Comparison of ENCODE assay signal across 23 cellular contexts in the genomic region with DNA sequence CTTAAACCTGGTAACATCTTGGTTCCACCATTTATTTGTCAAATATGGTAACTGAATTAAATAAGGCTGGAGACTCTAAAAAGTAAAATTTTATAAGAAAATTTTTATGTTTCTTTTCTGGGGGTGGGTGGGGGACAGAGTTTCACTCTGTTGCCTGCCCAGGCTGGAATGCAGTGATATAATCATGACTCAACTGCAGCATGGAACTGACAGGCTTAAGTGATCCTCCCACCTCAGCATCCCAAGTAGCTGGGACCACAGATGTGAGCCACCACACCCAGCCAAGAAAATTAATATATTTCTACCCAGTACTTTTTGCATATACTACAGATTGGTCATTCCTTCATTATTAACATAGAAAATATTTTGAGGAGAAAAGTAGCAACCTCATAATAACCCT.
DNase-seq lines count a peak whose midpoint lies in the region; ATAC-seq, FAIRE-seq and TF ChIP-seq lines count a peak whose summit lies in the region.
"Had no signal": no experiment of that assay in that cellular context is flagged by ENCODE, and none has a peak within 500 bp of the region (broad histone marks: within the 10 kb centered on the region; RNA-seq: fewer than 3 reads in every experiment).

No MANE protein-coding gene starts in this region.

- intact Hi-C loops in left cardiac atrium (cut with DNase I), result no loop called here

- no peak for TF ChIP-seq CTCF in epithelial cell of esophagus (IDR thresholded peaks at IDR 0.05; ENCODE audit: insufficient read depth, low read depth, low read length, missing control alignments)

- DNase-seq in ELR (ENCODE audit: low read depth) (peak; percentile 57), RCC 7860 (ENCODE audit: low spot score) (peak; percentile 7), epithelial cell of esophagus (ENCODE audit: low read depth) (peak; percentile 78), myocyte (ENCODE audit: low read depth) (peak; percentile 10), left cardiac atrium (no peak), Ammon's horn (ENCODE audit: low spot score) (no peak)
- DNase-seq: activated CD8-positive, alpha-beta T cell treated with anti-CD3 and anti-CD28 coated beads, Interleukin-2, amount 10 ng/mL, durations not matched to agents 7 days and 5 days; aorta; C1 segment of cervical spinal cord; central memory CD4-positive, alpha-beta T cell; DMS79; kidney; lower lobe of right lung; NCI-H1105 treated with DMSO at 0.1 percent for 48 hours; NCI-H1930; NCI-H69; RPMI8226; stimulated activated CD4-positive, alpha-beta T cell treated with anti-CD3 and anti-CD28 coated beads, Interleukin-4, amount 100 ng/mL, for 1 hour had no signal

- FAIRE-seq in RCC 7860 (lab: Jason Lieb, UNC), result no peak
- FAIRE-seq: endometrium, GM18507, kidney had no signal

- no peak overlapping the region for H3K4me3 ChIP-seq in epithelial cell of esophagus (ENCODE audit: low read length)
- H3K4me3 ChIP-seq: lower lobe of right lung, mucosa of descending colon had no signal

- ATAC-seq in HG02610 (IDR thresholded peaks at IDR 0.05; ENCODE audit: unreplicated experiment), result no peak
- ATAC-seq in left cardiac atrium, result no peak
- ATAC-seq in HG02852 (IDR thresholded peaks at IDR 0.05; ENCODE audit: unreplicated experiment), result no peak
- ATAC-seq: activated CD8-positive, alpha-beta T cell treated with anti-CD3 and anti-CD28 coated beads, Interleukin-2, amount 10 ng/mL, durations not matched to agents 7 days and 5 days; lower lobe of right lung had no signal

Comparison
In these comparisons a context has a peak if more than half of its experiments do, and no peak if none do; other contexts are left out.
1. DNase-seq: peak in ELR (single experiment), RCC 7860 (single experiment), epithelial cell of esophagus (single experiment) and myocyte (single experiment); none in left cardiac atrium (single experiment) and Ammon's horn (single experiment).